In the genomic region with DNA sequence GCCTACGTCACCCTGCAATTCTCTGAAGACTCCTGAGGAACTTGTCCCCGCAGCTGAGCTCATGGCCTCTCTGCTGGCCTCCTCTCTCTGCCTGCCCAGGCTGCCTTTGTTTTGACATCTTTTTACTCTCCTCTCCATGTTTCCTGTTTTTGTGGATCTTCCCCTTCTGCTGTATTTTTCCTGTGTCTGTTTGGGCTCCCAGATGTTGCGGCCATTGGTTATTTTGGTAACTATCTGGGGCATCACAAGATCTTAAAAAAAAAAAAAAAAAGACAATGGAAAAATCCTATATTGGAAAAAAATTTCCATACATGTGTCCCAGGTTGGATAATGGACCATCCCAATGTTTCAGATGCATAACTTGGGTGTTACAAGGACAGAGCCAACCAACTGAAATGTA, we compare ENCODE assay signal across 23 cellular contexts.
"Had no signal": no experiment of that assay in that cellular context is flagged by ENCODE, and none has a peak within 500 bp of the region (broad histone marks: within the 10 kb centered on the region; RNA-seq: fewer than 3 reads in every experiment).

No MANE protein-coding gene starts in this region.

- H3K36me3 ChIP-seq: gastrocnemius medialis, prostate gland, right atrium auricular region, thyroid gland had no signal

- DNase-seq: dorsolateral prefrontal cortex; effector CD4-positive, alpha-beta T cell; foreskin fibroblast; gastrocnemius medialis; head of caudate nucleus; kidney; mesenchymal stem cell; mucosa of descending colon; naive B cell; nucleus accumbens; stimulated activated CD4-positive, alpha-beta T cell treated with anti-CD3 and anti-CD28 coated beads, Interleukin-12 subunit alpha, Interleukin-12 subunit beta, amount 100 ng/mL, for 4 hours; stimulated activated CD4-positive, alpha-beta T cell treated with anti-CD3 and anti-CD28 coated beads, Interleukin-1b, Interleukin-23, amount 100 ng/mL, for 48 hours; stimulated activated CD4-positive, alpha-beta T cell treated with anti-CD3 and anti-CD28 coated beads, Interleukin-4, amount 100 ng/mL, for 1 hour; stimulated activated CD8-positive, alpha-beta memory T cell treated with anti-CD3 and anti-CD28 coated beads, Interleukin-4, amount 100 ng/mL, for 48 hours; stimulated activated naive CD4-positive, alpha-beta T cell; stimulated activated naive CD8-positive, alpha-beta T cell treated with anti-CD3 and anti-CD28 coated beads, Interleukin-15, amount 100 ng/mL, for 72 hours; thyroid gland had no signal

- H3K4me2 ChIP-seq: smooth muscle cell had no signal

- H3K4me3 ChIP-seq: coronary artery, dorsolateral prefrontal cortex, gastrocnemius medialis, lung, mucosa of descending colon, prostate gland, right atrium auricular region, smooth muscle cell, thyroid gland had no signal

- H3K9me3 ChIP-seq: gastrocnemius medialis, mucosa of descending colon, prostate gland, right atrium auricular region, thyroid gland had no signal

- H3K27ac ChIP-seq: coronary artery, dorsolateral prefrontal cortex, epithelial cell of prostate, gastrocnemius medialis, prostate gland, right atrium auricular region had no signal

- H3K4me1 ChIP-seq: gastrocnemius medialis, prostate gland, right atrium auricular region, thyroid gland had no signal

- H3K27me3 ChIP-seq: dorsolateral prefrontal cortex, gastrocnemius medialis, right atrium auricular region, thyroid gland had no signal
